ENCODE assay signal across 2 cellular contexts in the genomic region with DNA sequence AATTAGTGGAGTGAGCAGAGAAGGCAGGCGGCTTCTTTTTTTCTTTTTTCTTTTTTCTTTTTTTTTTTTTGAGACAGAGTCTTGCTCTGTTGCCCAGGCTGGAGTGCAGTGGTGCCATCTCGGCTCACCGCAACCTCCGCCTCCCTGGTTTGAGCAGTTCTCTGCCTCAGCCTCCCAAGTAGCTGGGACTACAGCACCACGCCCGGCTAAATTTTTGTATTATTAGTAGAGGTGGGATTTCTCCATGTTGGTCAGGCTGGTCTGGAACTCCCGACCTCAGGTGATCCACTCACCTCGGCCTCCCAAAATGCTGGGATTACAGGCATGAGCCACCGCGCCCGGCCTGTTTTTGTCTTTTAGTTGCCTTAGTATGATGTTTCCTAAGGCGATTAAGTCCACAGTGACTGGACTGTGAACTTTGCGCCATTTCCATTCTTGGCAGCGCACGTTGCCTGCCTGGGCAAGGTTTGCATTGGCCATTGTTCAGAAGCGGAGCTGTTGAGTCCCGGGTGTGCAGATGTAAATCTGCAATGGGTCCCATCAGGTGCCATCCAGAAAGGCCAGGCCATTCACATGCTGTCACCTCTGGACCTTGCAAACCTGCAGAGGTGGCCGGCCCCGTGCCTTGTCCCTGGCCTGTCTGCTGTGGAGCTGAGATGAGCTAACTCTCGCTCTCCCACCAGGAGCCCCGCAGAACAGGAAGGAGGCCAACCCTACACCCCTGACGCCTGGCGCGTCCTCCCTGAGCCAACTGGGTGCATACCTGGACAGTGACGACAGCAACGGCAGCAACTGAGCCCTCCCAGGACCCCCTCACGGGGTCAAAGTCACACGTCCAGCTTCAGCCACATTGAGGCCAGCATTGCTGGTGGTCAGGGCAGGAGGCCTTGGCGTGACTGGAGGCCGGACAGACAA.
TF ChIP-seq lines count a peak whose summit lies in the region.

No MANE protein-coding gene starts in this region.

TF ChIP-seq in SK-N-SH treated with all-trans-retinoic acid at 6 μM for 48 hours, 23 proteins besides CTCF, POLR2A, EP300 and RAD21:
- TF ChIP-seq ZC3H10 (CRISPR knock-in tag; IDR thresholded peaks at IDR 0.05) (no peak), ARNTL (CRISPR knock-in tag; IDR thresholded peaks at IDR 0.05; ENCODE audit: borderline replicate concordance, low read depth) (no peak), ZNF70 (CRISPR knock-in tag; IDR thresholded peaks at IDR 0.05) (no peak), ZFP3 (CRISPR knock-in tag; IDR thresholded peaks at IDR 0.05) (no peak), CSDC2 (CRISPR knock-in tag; IDR thresholded peaks at IDR 0.05) (no peak), ZNF565 (CRISPR knock-in tag; conservative IDR thresholded peaks at IDR 0.05; ENCODE audit: low read depth) (no peak), POU6F1 (CRISPR knock-in tag; IDR thresholded peaks at IDR 0.05; ENCODE audit: borderline replicate concordance, low read depth) (no peak), ISL1 (CRISPR knock-in tag; IDR thresholded peaks at IDR 0.05) (no peak), TCF4 (CRISPR knock-in tag; IDR thresholded peaks at IDR 0.05; ENCODE audit: borderline replicate concordance) (no peak), ZFP30 (CRISPR knock-in tag; IDR thresholded peaks at IDR 0.05) (no peak), OSR1 (CRISPR knock-in tag; IDR thresholded peaks at IDR 0.05) (no peak), PATZ1 (CRISPR knock-in tag; IDR thresholded peaks at IDR 0.05; ENCODE audit: borderline replicate concordance) (no peak), BACH2 (CRISPR knock-in tag; IDR thresholded peaks at IDR 0.05; ENCODE audit: borderline replicate concordance) (no peak), GLIS3 (CRISPR knock-in tag; IDR thresholded peaks at IDR 0.05) (no peak), ESRRG (CRISPR knock-in tag; IDR thresholded peaks at IDR 0.05) (no peak), SNAI2 (CRISPR knock-in tag; IDR thresholded peaks at IDR 0.05) (no peak), TOX (CRISPR knock-in tag; IDR thresholded peaks at IDR 0.05; ENCODE audit: borderline replicate concordance) (no peak), CSRNP3 (CRISPR knock-in tag; IDR thresholded peaks at IDR 0.05) (no peak)
- TF ChIP-seq, protein P1, sequence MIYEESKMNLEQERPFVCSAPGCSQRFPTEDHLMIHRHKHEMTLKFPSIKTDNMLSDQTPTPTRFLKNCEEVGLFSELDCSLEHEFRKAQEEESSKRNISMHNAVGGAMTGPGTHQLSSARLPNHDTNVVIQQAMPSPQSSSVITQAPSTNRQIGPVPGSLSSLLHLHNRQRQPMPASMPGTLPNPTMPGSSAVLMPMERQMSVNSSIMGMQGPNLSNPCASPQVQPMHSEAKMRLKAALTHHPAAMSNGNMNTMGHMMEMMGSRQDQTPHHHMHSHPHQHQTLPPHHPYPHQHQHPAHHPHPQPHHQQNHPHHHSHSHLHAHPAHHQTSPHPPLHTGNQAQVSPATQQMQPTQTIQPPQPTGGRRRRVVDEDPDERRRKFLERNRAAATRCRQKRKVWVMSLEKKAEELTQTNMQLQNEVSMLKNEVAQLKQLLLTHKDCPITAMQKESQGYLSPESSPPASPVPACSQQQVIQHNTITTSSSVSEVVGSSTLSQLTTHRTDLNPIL (CRISPR knock-in tag; IDR thresholded peaks at IDR 0.05; ENCODE audit: low read depth): no peak

TF ChIP-seq in SK-N-SH, 30 proteins besides CTCF, POLR2A, EP300 and RAD21:
- TF ChIP-seq TEAD4 (IDR thresholded peaks at IDR 0.05; ENCODE audit: borderline replicate concordance, insufficient read depth): no peak
- no peak for TF ChIP-seq PBX3 (IDR thresholded peaks at IDR 0.05)
- no peak for TF ChIP-seq MXI1 (IDR thresholded peaks at IDR 0.05; ENCODE audit: low read depth, low read length)
- TF ChIP-seq FOSL2 (IDR thresholded peaks at IDR 0.05; ENCODE audit: borderline replicate concordance, low read depth): no peak
- TF ChIP-seq TCF12 (IDR thresholded peaks at IDR 0.05): no peak
- TF ChIP-seq YY1 (IDR thresholded peaks at IDR 0.05; ENCODE audit: low read depth): no peak
- TF ChIP-seq ELF1 (IDR thresholded peaks at IDR 0.05): no peak
- no peak for TF ChIP-seq ZBTB33 (IDR thresholded peaks at IDR 0.05; ENCODE audit: borderline replicate concordance, low read depth)
- no peak for TF ChIP-seq NFIC (IDR thresholded peaks at IDR 0.05; ENCODE audit: borderline replicate concordance)
- TF ChIP-seq RFX5 (IDR thresholded peaks at IDR 0.05; ENCODE audit: low read length): no peak
